Comparison of ENCODE assay signal across 11 cellular contexts in the genomic region with DNA sequence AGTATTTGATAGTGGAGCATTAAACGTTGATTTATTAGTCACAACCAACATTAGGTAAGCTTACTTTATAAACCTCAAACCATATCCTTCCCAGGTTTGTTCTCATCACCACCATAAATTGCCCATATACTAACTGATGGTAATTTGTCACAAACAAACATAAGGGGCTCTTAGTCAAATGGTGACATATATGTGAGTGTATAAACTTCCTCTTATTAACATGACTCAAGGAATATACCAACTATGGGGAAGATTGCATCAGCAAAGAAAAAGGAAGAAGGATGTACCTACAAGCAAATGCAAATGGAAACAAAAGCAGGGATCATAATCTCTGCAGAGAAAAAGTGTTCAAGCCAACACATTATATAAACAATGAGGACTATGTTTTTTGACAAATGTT.
DNase-seq lines count a peak whose midpoint lies in the region; ATAC-seq and TF ChIP-seq lines count a peak whose summit lies in the region.
"Had no signal": no experiment of that assay in that cellular context is flagged by ENCODE, and none has a peak within 500 bp of the region (broad histone marks: within the 10 kb centered on the region; RNA-seq: fewer than 3 reads in every experiment).

No MANE protein-coding gene starts in this region.

- no peaks in the 10 kb centered on the region for H3K27me3 Mint-ChIP-seq in MCF 10A (ENCODE audit: insufficient read depth, unreplicated experiment)
- peaks cover 4% of the 10 kb centered on the region for H3K27me3 Mint-ChIP-seq in neural progenitor cell (ENCODE audit: insufficient read depth, low read depth)

- no peak overlapping the region for H3K4me3 Mint-ChIP-seq in MCF 10A (ENCODE audit: unreplicated experiment)
- no peak overlapping the region for H3K4me3 Mint-ChIP-seq in neural progenitor cell

- H3K4me1 ChIP-seq in breast epithelium = no peaks in the 10 kb centered on the region
- no peaks in the 10 kb centered on the region for H3K4me1 ChIP-seq in Panc1 (ENCODE audit: control insufficient read depth, insufficient read depth, low read length)
- H3K4me1 ChIP-seq in neural progenitor cell = no peaks in the 10 kb centered on the region

- H3K4me1 Mint-ChIP-seq in MCF 10A (ENCODE audit: insufficient read depth, unreplicated experiment) = peaks cover 7% of the 10 kb centered on the region
- peaks cover 6% of the 10 kb centered on the region for H3K4me1 Mint-ChIP-seq in neural progenitor cell

- no peak for ATAC-seq in Panc1
- no peak for ATAC-seq in GM18867 (IDR thresholded peaks at IDR 0.05; ENCODE audit: unreplicated experiment)

- TF ChIP-seq CTCF in MCF 10A (IDR thresholded peaks at IDR 0.05; ENCODE audit: unreplicated experiment) = no peak
- TF ChIP-seq CTCF in breast epithelium (IDR thresholded peaks at IDR 0.05) = no peak
- TF ChIP-seq CTCF in Panc1 (IDR thresholded peaks at IDR 0.05) = no peak
- TF ChIP-seq CTCF in neural progenitor cell (IDR thresholded peaks at IDR 0.05) = no peak

- H2AFZ ChIP-seq in neural progenitor cell (replicated peaks) = no peak overlapping the region

- DNase-seq in MCF 10A (ENCODE audit: unreplicated experiment) (peak; percentile 36), breast epithelium (ENCODE audit: low spot score in 2 of 2) (no peak), Panc1 (ENCODE audit: low read depth, low spot score) (no peak), fibroblast of gingiva (ENCODE audit: low read depth) (peak; percentile 44), neural progenitor cell (ENCODE audit: low spot score) (no peak), NCI-H1417 treated with DMSO at 0.1 percent for 48 hours (lab: John Stamatoyannopoulos, UW) (no peak), islet precursor cell (no peak)
- DNase-seq: activated CD8-positive, alpha-beta memory T cell treated with anti-CD3 and anti-CD28 coated beads, Interleukin-2, amount 50 U/mL, for 4 hours; erythroblast; occipital lobe had no signal

- POLR2A ChIA-PET in MCF 10A (lab: Yijun Ruan, JAX) (interaction anchor here (0.6 to 0.8 kb wide), 3 partner anchors 11 to 106 kb away, joined by 3 to 4 read pairs (median 3); no protein-coding TSS in a partner anchor), Panc1 (lab: Charles Lee) (no interaction called here)

- in situ Hi-C loops in Panc1 (cut with HindIII; ENCODE audit: low pct_unique_long_range_greater_than_20kb, low sequenced_read_pairs) = no loop called here

- no peaks in the 10 kb centered on the region for H3K9me3 Mint-ChIP-seq in MCF 10A (ENCODE audit: unreplicated experiment)
- H3K9me3 Mint-ChIP-seq in neural progenitor cell = no peaks in the 10 kb centered on the region

- intact Hi-C loops in MCF 10A (cut with micrococcal nuclease) (no loop called here), breast epithelium (cut with DNase I; ENCODE audit: low total_unique reads) (no loop called here), Panc1 (cut with micrococcal nuclease; ENCODE audit: unreplicated experiment) (no loop called here)

- no peaks in the 10 kb centered on the region for H3K36me3 ChIP-seq in breast epithelium
- no peaks in the 10 kb centered on the region for H3K36me3 ChIP-seq in Panc1 (ENCODE audit: control insufficient read depth, insufficient read depth, low read length)
- no peaks in the 10 kb centered on the region for H3K36me3 ChIP-seq in neural progenitor cell

- H3K9me3 ChIP-seq in breast epithelium = no peaks in the 10 kb centered on the region
- peaks cover 4% of the 10 kb centered on the region; the same call in 1 of the 2 replicates for H3K9me3 ChIP-seq in Panc1 (ENCODE audit: control insufficient read depth, insufficient read depth, low read depth, low read length)
- H3K9me3 ChIP-seq in neural progenitor cell (ENCODE audit: low read depth) = no peaks in the 10 kb centered on the region

- H4K20me1 ChIP-seq in neural progenitor cell (ENCODE audit: low read depth) = no peaks in the 10 kb centered on the region

- H3K79me2 ChIP-seq in neural progenitor cell (ENCODE audit: low read depth) = no peaks in the 10 kb centered on the region

- H3F3A ChIP-seq in neural progenitor cell (ENCODE audit: low read depth) = no peaks in the 10 kb centered on the region

- no peak for TF ChIP-seq POLR2A in breast epithelium (IDR thresholded peaks at IDR 0.05)

- H3K36me3 Mint-ChIP-seq in MCF 10A (ENCODE audit: insufficient read depth, unreplicated experiment) (no peaks in the 10 kb centered on the region), neural progenitor cell (no peaks in the 10 kb centered on the region)

- H3K27me3 ChIP-seq in breast epithelium = no peaks in the 10 kb centered on the region
- no peaks in the 10 kb centered on the region for H3K27me3 ChIP-seq in Panc1 (ENCODE audit: control insufficient read depth, insufficient read depth, low read length)
- H3K27me3 ChIP-seq in neural progenitor cell = no peaks in the 10 kb centered on the region

- no peak overlapping the region for H3K27ac Mint-ChIP-seq in MCF 10A (ENCODE audit: low read depth, unreplicated experiment)
- H3K27ac Mint-ChIP-seq in neural progenitor cell = no peak overlapping the region

- H3K4me2 ChIP-seq in neural progenitor cell = no peak overlapping the region

- no peak overlapping the region for H3K27ac ChIP-seq in breast epithelium
- H3K27ac ChIP-seq in Panc1 (ENCODE audit: low read length) = peak overlapping the region; percentile 39; the same call in 1 of the 2 replicates
- no peak overlapping the region for H3K27ac ChIP-seq in neural progenitor cell

- H3K9ac ChIP-seq in neural progenitor cell = no peak overlapping the region

- CTCF ChIA-PET in MCF 10A (lab: Yijun Ruan, JAX) = no interaction called here
- CTCF ChIA-PET in Panc1 (lab: Charles Lee) = no interaction called here

- no peak overlapping the region for H3K4me3 ChIP-seq in breast epithelium
- H3K4me3 ChIP-seq in Panc1 (ENCODE audit: low read depth in 2 of 2, low read length in 2 of 2) = no peak overlapping the region
- H3K4me3 ChIP-seq in neural progenitor cell = no peak overlapping the region

- no TSS peak for BruUV-seq in MCF 10A (replicated peaks; lab: Mats Ljungman, UMichigan)
- BruUV-seq in Panc1 (replicated peaks; lab: Mats Ljungman, UMichigan) = no TSS peak

Comparison
In these comparisons a context has a peak if more than half of its experiments do, and no peak if none do; other contexts are left out.
1. DNase-seq: peak in MCF 10A (single experiment) and fibroblast of gingiva (single experiment); none in breast epithelium (0 of 2), Panc1 (single experiment), neural progenitor cell (single experiment), NCI-H1417 treated with DMSO at 0.1 percent for 48 hours (single experiment) and islet precursor cell (single experiment).